8 cellular contexts compared by ENCODE assay signal in the genomic region with DNA sequence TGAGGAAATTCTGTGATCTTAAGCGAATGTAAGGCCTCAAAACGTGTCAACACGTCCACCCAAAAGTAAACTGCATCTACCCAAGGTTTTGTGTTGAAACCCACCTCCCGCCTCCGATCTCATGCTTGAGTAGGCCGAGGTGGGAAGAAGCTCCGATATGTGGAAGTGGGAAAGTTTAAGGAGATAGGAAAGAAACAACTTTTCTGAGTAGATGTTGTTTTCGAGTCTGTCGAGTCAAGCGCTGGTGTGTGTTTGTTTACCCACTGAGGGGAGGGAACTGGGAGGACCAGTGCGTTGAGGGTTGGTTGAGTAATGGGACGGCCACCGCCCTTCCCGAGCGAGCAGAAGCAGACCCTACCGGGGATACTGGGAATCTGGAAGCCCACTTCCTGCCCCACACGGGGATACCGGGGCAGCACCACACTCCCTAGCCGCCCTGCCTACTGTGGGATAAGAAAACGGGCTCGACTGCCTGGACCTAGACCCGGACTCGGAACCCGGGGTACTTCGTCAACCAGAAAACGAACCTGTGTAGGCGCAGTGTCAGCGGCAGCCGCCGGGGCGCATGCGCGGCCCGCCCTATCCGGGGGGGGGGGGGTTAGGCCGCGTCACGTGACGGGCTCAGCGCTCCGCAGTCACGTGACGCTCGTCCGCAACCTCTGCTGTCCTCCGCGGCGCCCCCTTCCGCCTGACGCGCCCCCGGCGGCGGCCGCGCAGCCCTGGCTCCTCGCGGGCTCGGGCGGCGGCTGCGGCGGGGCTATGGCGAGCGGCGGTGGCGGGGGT. TPM values are rescaled to one million over a fixed set of nuclear protein-coding genes. Genes with fewer than 3 reads are reported as not detected.
DNase-seq lines count a peak whose midpoint lies in the region; ATAC-seq and TF ChIP-seq lines count a peak whose summit lies in the region.

A gene with protein sequence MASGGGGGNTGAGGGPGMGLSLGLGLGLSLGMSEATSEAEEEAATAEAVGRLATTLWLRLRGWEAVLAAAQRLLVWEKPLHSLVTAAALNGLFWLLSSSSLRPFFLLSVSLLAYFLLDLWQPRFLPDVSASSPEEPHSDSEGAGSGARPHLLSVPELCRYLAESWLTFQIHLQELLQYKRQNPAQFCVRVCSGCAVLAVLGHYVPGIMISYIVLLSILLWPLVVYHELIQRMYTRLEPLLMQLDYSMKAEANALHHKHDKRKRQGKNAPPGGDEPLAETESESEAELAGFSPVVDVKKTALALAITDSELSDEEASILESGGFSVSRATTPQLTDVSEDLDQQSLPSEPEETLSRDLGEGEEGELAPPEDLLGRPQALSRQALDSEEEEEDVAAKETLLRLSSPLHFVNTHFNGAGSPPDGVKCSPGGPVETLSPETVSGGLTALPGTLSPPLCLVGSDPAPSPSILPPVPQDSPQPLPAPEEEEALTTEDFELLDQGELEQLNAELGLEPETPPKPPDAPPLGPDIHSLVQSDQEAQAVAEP (plus strand): TSS at position 682 of the 783 bp plus-strand sequence. CDS start 78 bp downstream, at position 760.

- H3K9me3 Mint-ChIP-seq in nephron progenitor cell: no peaks in the 10 kb centered on the region

- peak within 1 kb of the TSS; percentile 97 for H3K4me3 Mint-ChIP-seq in nephron progenitor cell

- TF ChIP-seq EP300 in stomach (IDR thresholded peaks at IDR 0.05): no peak

- peak; percentile 39 for ATAC-seq in GM21723 (IDR thresholded peaks at IDR 0.05; ENCODE audit: unreplicated experiment)

- peak; percentile 59 for DNase-seq in DMS79 (lab: John Stamatoyannopoulos, UW)
- peak; percentile 70 for DNase-seq in activated T-helper 9 cell treated with anti-CD3 and anti-CD28 coated beads, Interleukin-2, amount 50 U/mL, for 16 hours (ENCODE audit: low read depth)
- peak; percentile 87 for DNase-seq in fibroblast of the aortic adventitia (ENCODE audit: low read depth)
- DNase-seq in nephron progenitor cell: peak; percentile 87
- DNase-seq in stomach: peak; percentile 87

- peak within 1 kb of the TSS; percentile 96 to 100 (median 99) for H3K27ac ChIP-seq in stomach

- no peaks in the 10 kb centered on the region for H3K27me3 ChIP-seq in stomach

- H3K27ac Mint-ChIP-seq in nephron progenitor cell: peak within 1 kb of the TSS; percentile 98

- peak; percentile 54 for TF ChIP-seq CTCF in LNCAP (IDR thresholded peaks at IDR 0.05)
- peak; percentile 23 for TF ChIP-seq CTCF in fibroblast of the aortic adventitia (IDR thresholded peaks at IDR 0.05; ENCODE audit: insufficient read depth, low read length)
- no peak for TF ChIP-seq CTCF in nephron progenitor cell (IDR thresholded peaks at IDR 0.05)
- peak in 2 of 7 experiments; percentile 24 to 60 for TF ChIP-seq CTCF in stomach (IDR thresholded peaks at IDR 0.05)

- H3K4me1 Mint-ChIP-seq in nephron progenitor cell: peaks cover 35% of the 10 kb centered on the region

- H3K36me3 Mint-ChIP-seq in nephron progenitor cell (ENCODE audit: low read depth): peaks cover 26% of the 10 kb centered on the region

- intact Hi-C loops in stomach (cut with DNase I; ENCODE audit: low total_unique reads): no loop called here

- peaks cover 19 to 67% (median 49%) of the 10 kb centered on the region in 4 donors for H3K4me1 ChIP-seq in stomach

- H3K27me3 Mint-ChIP-seq in nephron progenitor cell (ENCODE audit: low read depth, poor library complexity): peaks cover under 1% of the 10 kb centered on the region

- H3K9me3 ChIP-seq in stomach: no peaks in the 10 kb centered on the region

- peaks cover 51 to 61% (median 58%) of the 10 kb centered on the region in 4 donors for H3K36me3 ChIP-seq in stomach

- peak within 1 kb of the TSS; percentile 95 for H3K4me3 ChIP-seq in fibroblast of the aortic adventitia (ENCODE audit: low read depth, low read length)
- peak within 1 kb of the TSS; percentile 77 to 91 (median 84) for H3K4me3 ChIP-seq in stomach

- WGBS in stomach, 5 donors: 0 to 1% (median 0%) methylated on average over 23 to 66 of the region's 67 CpGs

- TF ChIP-seq POLR2A in Raji (IDR thresholded peaks at IDR 0.05; ENCODE audit: insufficient read depth, low read depth, low read length) (peak; percentile 90), stomach (IDR thresholded peaks at IDR 0.05) (peak in 2 of 4 donors; percentile 66 to 82)

RNA-seq across cellular contexts. Expression of the gene that starts here (rescaled TPM):
- total RNA-seq in fibroblast of the aortic adventitia (ENCODE audit: low replicate concordance) (68.1 and 76.0 TPM in 2 replicates), stomach (10 to 100 TPM; 31.9 to 97.3 (median 43.9) TPM)
- 10 to 100 TPM; 23.9 to 52.5 (median 25.1) TPM for polyA plus RNA-seq in stomach

Comparison
In these comparisons a context has a peak if more than half of its experiments do, and no peak if none do; other contexts are left out.
1. Peak in every context shown above with its lines: DNase-seq, ATAC-seq, H3K4me3 ChIP-seq and H3K27ac ChIP-seq.